8 cellular contexts compared by ENCODE assay signal in the genomic region with DNA sequence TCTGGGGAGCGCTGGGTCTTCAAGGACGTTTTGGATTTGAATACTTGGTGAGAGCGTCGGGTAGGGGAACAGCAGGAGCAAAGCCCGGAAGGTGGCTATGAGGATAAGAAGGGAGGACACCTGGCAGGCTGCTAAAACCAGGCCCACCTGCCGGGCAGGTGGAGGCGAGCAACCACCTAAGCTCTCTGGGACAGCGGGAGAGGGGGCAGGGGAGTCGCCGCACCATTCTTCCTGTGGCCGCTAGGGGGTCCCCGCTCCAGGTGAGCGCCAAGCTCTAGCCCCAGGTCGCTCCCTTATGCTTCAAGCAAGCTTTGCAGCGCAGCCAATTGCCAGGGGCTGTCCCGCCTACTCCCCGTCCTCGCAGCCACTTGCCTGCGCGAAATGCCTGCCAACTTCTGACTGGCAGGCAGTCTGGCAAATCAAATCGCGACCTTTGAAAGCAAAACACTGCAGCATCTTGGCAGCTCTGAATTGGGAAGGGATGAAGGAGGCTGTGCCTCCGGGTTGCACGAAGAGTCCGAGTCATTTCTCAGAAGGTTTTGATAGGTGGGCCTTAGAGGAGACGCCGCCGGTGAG.
DNase-seq lines count a peak whose midpoint lies in the region; FAIRE-seq and TF ChIP-seq lines count a peak whose summit lies in the region.

A gene (plus strand): TSS at position 469 of the 576 bp plus-strand sequence. CDS start 3,746 bp downstream, outside the sequence.

- H3K4me3 ChIP-seq in fibroblast of pulmonary artery (replicated peaks; ENCODE audit: low read depth, low read length) = peak within 1 kb of the TSS; percentile 89

- H3K36me3 Mint-ChIP-seq in nephron (ENCODE audit: low read depth) = peaks cover 4% of the 10 kb centered on the region
- H3K36me3 Mint-ChIP-seq in stimulated activated naive CD8-positive, alpha-beta T cell treated with anti-CD3 and anti-CD28 coated beads, Interleukin-15, Interleukin-2, amounts not matched to agents 100 ng/mL and 50 ng/mL, for 24 hours (ENCODE audit: low read depth) = peaks cover 17% of the 10 kb centered on the region

- H3K27me3 Mint-ChIP-seq in nephron (ENCODE audit: low read depth) = peaks cover 4% of the 10 kb centered on the region
- H3K27me3 Mint-ChIP-seq in stimulated activated naive CD8-positive, alpha-beta T cell treated with anti-CD3 and anti-CD28 coated beads, Interleukin-15, Interleukin-2, amounts not matched to agents 100 ng/mL and 50 ng/mL, for 24 hours = no peaks in the 10 kb centered on the region

- H3K4me1 Mint-ChIP-seq in nephron = peaks cover 25% of the 10 kb centered on the region
- peaks cover 68% of the 10 kb centered on the region for H3K4me1 Mint-ChIP-seq in stimulated activated naive CD8-positive, alpha-beta T cell treated with anti-CD3 and anti-CD28 coated beads, Interleukin-15, Interleukin-2, amounts not matched to agents 100 ng/mL and 50 ng/mL, for 24 hours (ENCODE audit: low read depth)

- H3K9me3 Mint-ChIP-seq in nephron = no peaks in the 10 kb centered on the region
- no peaks in the 10 kb centered on the region for H3K9me3 Mint-ChIP-seq in stimulated activated naive CD8-positive, alpha-beta T cell treated with anti-CD3 and anti-CD28 coated beads, Interleukin-15, Interleukin-2, amounts not matched to agents 100 ng/mL and 50 ng/mL, for 24 hours

- H3K27ac Mint-ChIP-seq in nephron = peak within 1 kb of the TSS; percentile 1 to 58 (median 39)
- peak within 1 kb of the TSS; percentile 86 for H3K27ac Mint-ChIP-seq in stimulated activated naive CD8-positive, alpha-beta T cell treated with anti-CD3 and anti-CD28 coated beads, Interleukin-15, Interleukin-2, amounts not matched to agents 100 ng/mL and 50 ng/mL, for 24 hours

- H3K4me3 Mint-ChIP-seq in nephron = peak within 1 kb of the TSS; percentile 90 to 93 (median 91)
- H3K4me3 Mint-ChIP-seq in stimulated activated naive CD8-positive, alpha-beta T cell treated with anti-CD3 and anti-CD28 coated beads, Interleukin-15, Interleukin-2, amounts not matched to agents 100 ng/mL and 50 ng/mL, for 24 hours = peak within 1 kb of the TSS; percentile 91

- peak; percentile 99 for DNase-seq in ELR (ENCODE audit: low read depth)
- peak; percentile 59 for DNase-seq in H54 (ENCODE audit: insufficient read length, low spot score)
- peak; percentile 99 for DNase-seq in LoVo (ENCODE audit: low spot score)
- peak; percentile 96 for DNase-seq in activated T-helper 9 cell treated with anti-CD3 and anti-CD28 coated beads, Interleukin-2, amount 50 U/mL, for 16 hours (ENCODE audit: low read depth)
- DNase-seq in fibroblast of pulmonary artery (ENCODE audit: low read depth) = peak; percentile 100

- TF ChIP-seq POLR2A in H54 (IDR thresholded peaks at IDR 0.05; ENCODE audit: low read depth, low read length) = no peak
- peak; percentile 71 for TF ChIP-seq POLR2A in Raji (IDR thresholded peaks at IDR 0.05; ENCODE audit: insufficient read depth, low read depth, low read length)

- peak; percentile 38 for FAIRE-seq in H54 (lab: Jason Lieb, UNC)

- TF ChIP-seq CTCF in fibroblast of pulmonary artery (IDR thresholded peaks at IDR 0.05; ENCODE audit: low read length, missing control alignments) = peak; percentile 69
- TF ChIP-seq CTCF in nephron (IDR thresholded peaks at IDR 0.05; ENCODE audit: unreplicated experiment in 3 of 3) = peak; percentile 80 to 86 (median 85)

Comparison
In these comparisons a context has a peak if more than half of its experiments do, and no peak if none do; other contexts are left out.
1. Peak in every context shown above with its lines: DNase-seq and H3K4me3 ChIP-seq.